15 cellular contexts compared by ENCODE assay signal in genomic region chr7:475951-476441, GRCh38. TPM values are rescaled to one million over a fixed set of nuclear protein-coding genes. Genes with fewer than 3 reads are reported as not detected.
A peak's percentile ranks its signal among the peaks of the same experiment; 100 is the strongest.
DNase-seq lines count a peak whose midpoint lies in the region; ATAC-seq, FAIRE-seq and TF ChIP-seq lines count a peak whose summit lies in the region.
"Had no signal": no experiment of that assay in that cellular context is flagged by ENCODE, and none has a peak within 500 bp of the region (broad histone marks: within the 10 kb centered on the region; RNA-seq: fewer than 3 reads in every experiment).

No MANE protein-coding gene starts in this region.

- no peaks in the 10 kb centered on the region for H3K9me3 Mint-ChIP-seq in Caco-2 (ENCODE audit: unreplicated experiment)

- DNase-seq in BE2C, result peak; percentile 1
- peak in 1 of 2 experiments; percentile 23 for DNase-seq in Caco-2
- DNase-seq in HepG2 (ENCODE audit: low spot score), result no peak
- DNase-seq in sciatic nerve (ENCODE audit: low spot score), result peak; percentile 27
- DNase-seq in pons (ENCODE audit: low spot score), result no peak
- DNase-seq in H54 (ENCODE audit: insufficient read length, low spot score), result no peak
- no peak for DNase-seq in NCI-H1092 (lab: John Stamatoyannopoulos, UW)
- DNase-seq: NCI-H1417, NCI-H2029, NCI-H2171 treated with DMSO at 0.1 percent for 48 hours, NCI-H774, SHP77 treated with DMSO at 0.1 percent for 48 hours had no signal

- H3K27me3 ChIP-seq in BE2C, result no peaks in the 10 kb centered on the region
- no peaks in the 10 kb centered on the region for H3K27me3 ChIP-seq in Caco-2 (replicated peaks; ENCODE audit: control insufficient read depth, insufficient read depth, low read length)
- peaks cover 10 to 19% of the 10 kb centered on the region in 2 experiments for H3K27me3 ChIP-seq in HepG2 (ENCODE audit: control insufficient read depth in 1 of 2, insufficient read depth in 2 of 2, low read length in 2 of 2)

- H2AFZ ChIP-seq in HepG2 (ENCODE audit: low read length), result no peak overlapping the region
- H2AFZ ChIP-seq: GM23338 had no signal

- intact Hi-C loops in Caco-2 (cut with micrococcal nuclease; ENCODE audit: unreplicated experiment) (no loop called here), HepG2 (cut with micrococcal nuclease; ENCODE audit: unreplicated experiment) (no loop called here), sciatic nerve (cut with DNase I) (no loop called here)

- TF ChIP-seq POLR2A in HepG2 (IDR thresholded peaks at IDR 0.05; ENCODE audit: insufficient read depth in 1 of 2, low read depth in 2 of 2, low read length in 2 of 2) (no peak), H54 (IDR thresholded peaks at IDR 0.05; ENCODE audit: low read depth, low read length) (no peak)

- FAIRE-seq in HepG2 (lab: Jason Lieb, UNC) (no peak), H54 (lab: Jason Lieb, UNC) (no peak)

- H3K4me1 Mint-ChIP-seq in Caco-2 (ENCODE audit: low read depth, unreplicated experiment), result no peaks in the 10 kb centered on the region
- H3K4me1 Mint-ChIP-seq: CD8-positive, alpha-beta memory T cell had no signal

- in situ Hi-C loops in HepG2 (cut with HindIII; ENCODE audit: extremely low pct_ligation_motif_present, low pct_unique_long_range_greater_than_20kb), result no loop called here

- H3K36me3 ChIP-seq in BE2C (no peaks in the 10 kb centered on the region), Caco-2 (ENCODE audit: control insufficient read depth, insufficient read depth, low read length) (no peaks in the 10 kb centered on the region), HepG2 (replicated peaks in 1 of 2; ENCODE audit: control insufficient read depth in 1 of 2, insufficient read depth in 2 of 2, low read length in 2 of 2) (no peaks in the 10 kb centered on the region)

- H3K27ac ChIP-seq in HepG2 (ENCODE audit: extremely low read length, insufficient read depth, low read length), result no peak overlapping the region
- H3K27ac ChIP-seq: KMS-11 had no signal

- TF ChIP-seq CTCF in BE2C (IDR thresholded peaks at IDR 0.05; ENCODE audit: low read depth, low read length) (no peak), Caco-2 (IDR thresholded peaks at IDR 0.05; ENCODE audit: insufficient read depth in 1 of 2, low read depth in 1 of 2, low read length in 1 of 2, severe bottlenecking in 1 of 2, unreplicated experiment in 1 of 2) (no peak), HepG2 (CRISPR knock-in tag; IDR thresholded peaks at IDR 0.05) (no peak)

- WGBS in HepG2 (ENCODE audit: low lambda C conversion rate), result no CpG with 5 or more reads among the region's 15 CpGs

- no peak for TF ChIP-seq RAD21 in HepG2 (CRISPR knock-in tag; IDR thresholded peaks at IDR 0.05)

- BruUV-seq in Caco-2 (replicated peaks; lab: Mats Ljungman, UMichigan), result no TSS peak
- no TSS peak for BruUV-seq in HepG2 (replicated peaks; lab: Mats Ljungman, UMichigan)

- ATAC-seq in HepG2 (no peak), sciatic nerve (no peak)
- ATAC-seq: GM23338 had no signal

- no peaks in the 10 kb centered on the region for H3K36me3 Mint-ChIP-seq in Caco-2 (ENCODE audit: insufficient read depth, unreplicated experiment)
- H3K36me3 Mint-ChIP-seq: CD8-positive, alpha-beta memory T cell had no signal

- POLR2A ChIA-PET in Caco-2 (lab: Charles Lee), result no interaction called here
- POLR2A ChIA-PET in HepG2 (lab: Yijun Ruan, JAX), result interaction anchor here (0.7 kb wide), 1 partner anchor 193 kb away, joined by 3 read pairs; no protein-coding TSS in a partner anchor

- H3K4me1 ChIP-seq in BE2C (no peaks in the 10 kb centered on the region), Caco-2 (peaks cover 35% of the 10 kb centered on the region), HepG2 (ENCODE audit: insufficient read depth, low read length) (peaks cover 60% of the 10 kb centered on the region)

- H3K4me3 Mint-ChIP-seq in Caco-2 (ENCODE audit: unreplicated experiment), result no peak overlapping the region
- H3K4me3 Mint-ChIP-seq: CD8-positive, alpha-beta memory T cell; GM23338 had no signal

- peak overlapping the region; percentile 85 for H3K27ac Mint-ChIP-seq in Caco-2 (ENCODE audit: unreplicated experiment)
- H3K27ac Mint-ChIP-seq: CD8-positive, alpha-beta memory T cell; GM23338 had no signal

- no peak overlapping the region for H3K4me3 ChIP-seq in BE2C (ENCODE audit: low read depth, low read length)
- no peak overlapping the region for H3K4me3 ChIP-seq in Caco-2 (ENCODE audit: low read depth, low read length)
- no peak overlapping the region for H3K4me3 ChIP-seq in HepG2 (replicated peaks in 1 of 3; ENCODE audit: insufficient read depth in 1 of 3, low read depth in 2 of 3, low read length in 3 of 3)
- H3K4me3 ChIP-seq: GM23338 had no signal

- no peak overlapping the region for H3K4me2 ChIP-seq in HepG2 (ENCODE audit: low read depth, low read length)
- H3K4me2 ChIP-seq: GM23338, KMS-11 had no signal

- H3K9me3 ChIP-seq in BE2C, result 0 out of 2 replicates have a peak, but pooled peaks cover 3% of the 10 kb centered on the region
- no peaks in the 10 kb centered on the region for H3K9me3 ChIP-seq in Caco-2
- H3K9me3 ChIP-seq in HepG2 (ENCODE audit: low read length), result no peaks in the 10 kb centered on the region

- H3K9ac ChIP-seq in HepG2 (ENCODE audit: insufficient read depth, low read depth, low read length), result no peak overlapping the region
- H3K9ac ChIP-seq: KMS-11 had no signal

- TF ChIP-seq EP300 in HepG2 (IDR thresholded peaks at IDR 0.05; ENCODE audit: low read depth in 2 of 2, low read length in 2 of 2) (no peak), HepG2 (CRISPR knock-in tag; IDR thresholded peaks at IDR 0.05; ENCODE audit: borderline replicate concordance) (no peak)

- no peaks in the 10 kb centered on the region for H3K79me2 ChIP-seq in HepG2 (ENCODE audit: insufficient read depth, low read length)

- no peaks in the 10 kb centered on the region for H4K20me1 ChIP-seq in HepG2 (ENCODE audit: insufficient read depth, low read length)

- no peaks in the 10 kb centered on the region for H3K27me3 Mint-ChIP-seq in Caco-2 (ENCODE audit: insufficient read depth, unreplicated experiment)

- CTCF ChIA-PET in Caco-2 (lab: Charles Lee), result no interaction called here
- CTCF ChIA-PET in HepG2 (lab: Yijun Ruan, JAX; ENCODE audit: low intra/inter-chr PET ratio, low total read pairs), result no interaction called here

TF ChIP-seq in HepG2, 621 proteins besides CTCF, POLR2A, EP300 and RAD21:
- TF ChIP-seq ZNF770 (CRISPR knock-in tag; IDR thresholded peaks at IDR 0.05), result peak; percentile 96
- no peak for TF ChIP-seq IRF1 (CRISPR knock-in tag; IDR thresholded peaks at IDR 0.05; ENCODE audit: low read depth)

RNA-seq across cellular contexts. Expression of gene PDGFA, which starts 43.6 kb away (rescaled TPM):
- polyA plus RNA-seq in BE2C (2012; ENCODE audit: insufficient read depth, insufficient read length, low read depth), result not detected
- 76.8 and 78.5 TPM in 2 replicates for total RNA-seq in Caco-2 (2022)
- total RNA-seq in HepG2 (2016; rRNA removed; fragmentation: Illumina TruSeq; extraction: Trizol), result 0.80 and 1.5 TPM in 2 replicates
- total RNA-seq in HepG2 (2016; cell fraction: cytosol; rRNA removed; fragmentation: Illumina TruSeq; extraction: Trizol; ENCODE audit: low read depth), result 1.1 and 1.6 TPM in 2 replicates
- 1.0 and 1.8 TPM in 2 replicates for total RNA-seq in HepG2 (2016; cell fraction: insoluble cytoplasmic fraction; rRNA removed; fragmentation: Illumina TruSeq; extraction: Trizol)
- total RNA-seq in HepG2 (2016; cell fraction: membrane; rRNA removed; fragmentation: Illumina TruSeq; extraction: Trizol), result 2.6 and 3.0 TPM in 2 replicates
- total RNA-seq in HepG2 (2016; cell fraction: nucleus; rRNA removed; fragmentation: Illumina TruSeq; extraction: Trizol), result 1.3 and 1.4 TPM in 2 replicates
- 2.4 and 3.4 TPM in 2 replicates for polyA plus RNA-seq in HepG2 (2011; rRNA removed)
- 1.2 and 2.1 TPM in 2 replicates for polyA plus RNA-seq in HepG2 (2011; cell fraction: cytosol; rRNA removed)
- 2.9 and 5.0 TPM in 2 replicates for polyA plus RNA-seq in HepG2 (2011; cell fraction: nucleus; rRNA removed)
- 1.2 and 1.3 TPM in 2 replicates for polyA plus RNA-seq in HepG2 (2012)
- 0.57 and 0.60 TPM in 2 replicates for polyA plus RNA-seq in HepG2 (2016; cell fraction: cytosol; fragmentation: Illumina TruSeq; extraction: Trizol; ENCODE audit: low read depth)
- 0.93 and 1.1 TPM in 2 replicates for polyA plus RNA-seq in HepG2 (2016; cell fraction: insoluble cytoplasmic fraction; fragmentation: Illumina TruSeq; extraction: Trizol; ENCODE audit: low read depth)
- polyA plus RNA-seq in HepG2 (2016; cell fraction: membrane; fragmentation: Illumina TruSeq; extraction: Trizol; ENCODE audit: low read depth), result 1.1 TPM in 2 replicates
- 1.9 TPM in 2 replicates for polyA plus RNA-seq in HepG2 (2016; cell fraction: nucleus; fragmentation: Illumina TruSeq; extraction: Trizol; ENCODE audit: insufficient read depth, low read depth)
- polyA minus RNA-seq in HepG2 (2011; rRNA and poly(A)+ RNA removed; ENCODE audit: low replicate concordance), result 14.6 and 20.5 TPM in 2 replicates
- polyA minus RNA-seq in HepG2 (2011; cell fraction: cytosol; rRNA and poly(A)+ RNA removed), result 4.8 and 15.5 TPM in 2 replicates
- 2.3 and 2.4 TPM in 2 replicates for polyA minus RNA-seq in HepG2 (2011; cell fraction: nucleus; rRNA and poly(A)+ RNA removed)
- 36.5 TPM for total RNA-seq in sciatic nerve

Comparison
In these comparisons a context has a peak if more than half of its experiments do, and no peak if none do; other contexts are left out.
1. DNase-seq: peak in BE2C (single experiment) and sciatic nerve (single experiment); none in HepG2 (single experiment), pons (single experiment), H54 (single experiment) and NCI-H1092 (single experiment).